In genomic region chr16:75836377-75837010, GRCh38 we compare ENCODE assay signal across 30 cellular contexts.
"Had no signal": no experiment of that assay in that cellular context is flagged by ENCODE, and none has a peak within 500 bp of the region (broad histone marks: within the 10 kb centered on the region; RNA-seq: fewer than 3 reads in every experiment).

No MANE protein-coding gene starts in this region.

- FAIRE-seq: colon, frontal cortex had no signal

- H3K36me3 ChIP-seq: WERI-Rb-1 had no signal

- H3K27ac Mint-ChIP-seq: activated B cell treated with CpG ODN at 0.5 μM for 24 hours; activated CD8-positive, alpha-beta T cell treated with anti-CD3 and anti-CD28 coated beads for 36 hours; activated naive CD8-positive, alpha-beta T cell; activated T-helper 17 cell treated with anti-CD3 and anti-CD28 coated beads, Interleukin-2, amount 50 U/mL, for 72 hours; T-helper 17 cell; T-helper 2 cell treated with Interferon-gamma antibody and Interleukin-4, amounts not matched to agents 5 μg/mL and 100 μg/mL, for 36 hours had no signal

- H3K4me3 ChIP-seq: body of pancreas had no signal

- ATAC-seq: activated CD4-positive, CD25-positive, alpha-beta regulatory T cell treated with anti-CD3 and anti-CD28 coated beads, Interleukin-2, amount 50 U/mL, for 24 hours; activated CD8-positive, alpha-beta T cell treated with anti-CD3 and anti-CD28 coated beads for 36 hours; activated T-cell treated with anti-CD3 and anti-CD28 coated beads, Interleukin-2, amount 50 U/mL, for 4 hours; activated T-helper 17 cell treated with anti-CD3 and anti-CD28 coated beads, Interleukin-2, amount 50 U/mL, for 72 hours; body of pancreas; esophagus mucosa; T-helper 17 cell had no signal

- H3K4me1 Mint-ChIP-seq: activated B cell treated with CpG ODN at 0.5 μM for 24 hours; activated T-helper 17 cell treated with anti-CD3 and anti-CD28 coated beads, Interleukin-2, amount 50 U/mL, for 72 hours; T-helper 17 cell had no signal

- H3K9me3 Mint-ChIP-seq: T-helper 2 cell treated with Interferon-gamma antibody and Interleukin-4, amounts not matched to agents 5 μg/mL and 100 μg/mL, for 36 hours had no signal

- H3K27me3 ChIP-seq: body of pancreas had no signal

- H3K4me1 ChIP-seq: body of pancreas had no signal

- H3K4me3 Mint-ChIP-seq: activated B cell treated with CpG ODN at 0.5 μM for 24 hours; activated CD8-positive, alpha-beta T cell treated with anti-CD3 and anti-CD28 coated beads for 36 hours; activated naive CD8-positive, alpha-beta T cell; activated T-cell treated with anti-CD3 and anti-CD28 coated beads, Interleukin-2, amount 50 U/mL, for 4 hours; activated T-helper 17 cell treated with anti-CD3 and anti-CD28 coated beads, Interleukin-2, amount 50 U/mL, for 72 hours; T-helper 17 cell; T-helper 2 cell treated with Interferon-gamma antibody and Interleukin-4, amounts not matched to agents 5 μg/mL and 100 μg/mL, for 36 hours had no signal

- DNase-seq: activated B cell treated with CpG ODN at 0.5 μM for 24 hours; activated CD4-positive, alpha-beta T cell treated with anti-CD3 and anti-CD28 coated beads for 48 hours; activated CD4-positive, alpha-beta T cell treated with anti-CD3 and anti-CD28 coated beads, Interleukin-2, amount 50 U/mL, for 1 hour; activated CD4-positive, alpha-beta T cell treated with anti-CD3 and anti-CD28 coated beads, Interleukin-2, amount 50 U/mL, for 48 hours; activated CD8-positive, alpha-beta memory T cell treated with anti-CD3 and anti-CD28 coated beads for 24 hours; activated CD8-positive, alpha-beta T cell treated with anti-CD3 and anti-CD28 coated beads for 36 hours; activated effector memory CD4-positive, alpha-beta T cell treated with Interleukin-2 at 50 U/mL for 16 hours; activated gamma-delta T cell treated with Interleukin-2 at 50 U/mL for 16 hours; activated naive CD4-positive, alpha-beta T cell treated with anti-CD3 and anti-CD28 coated beads, Interleukin-2, amount 50 U/mL, for 16 hours; activated naive CD4-positive, alpha-beta T cell treated with Interleukin-2 at 50 U/mL for 16 hours; activated T-cell treated with anti-CD3 and anti-CD28 coated beads, Interleukin-2, amount 50 U/mL, for 4 hours; amygdala; aorta; body of pancreas; caudate nucleus; cortex of kidney; dermis blood vessel endothelial cell; effector CD8-positive, alpha-beta T cell; foreskin fibroblast; head of caudate nucleus; T-helper 17 cell; T1000; WERI-Rb-1 had no signal

- H3K27ac ChIP-seq: body of pancreas, WERI-Rb-1 had no signal
